In the genomic region with DNA sequence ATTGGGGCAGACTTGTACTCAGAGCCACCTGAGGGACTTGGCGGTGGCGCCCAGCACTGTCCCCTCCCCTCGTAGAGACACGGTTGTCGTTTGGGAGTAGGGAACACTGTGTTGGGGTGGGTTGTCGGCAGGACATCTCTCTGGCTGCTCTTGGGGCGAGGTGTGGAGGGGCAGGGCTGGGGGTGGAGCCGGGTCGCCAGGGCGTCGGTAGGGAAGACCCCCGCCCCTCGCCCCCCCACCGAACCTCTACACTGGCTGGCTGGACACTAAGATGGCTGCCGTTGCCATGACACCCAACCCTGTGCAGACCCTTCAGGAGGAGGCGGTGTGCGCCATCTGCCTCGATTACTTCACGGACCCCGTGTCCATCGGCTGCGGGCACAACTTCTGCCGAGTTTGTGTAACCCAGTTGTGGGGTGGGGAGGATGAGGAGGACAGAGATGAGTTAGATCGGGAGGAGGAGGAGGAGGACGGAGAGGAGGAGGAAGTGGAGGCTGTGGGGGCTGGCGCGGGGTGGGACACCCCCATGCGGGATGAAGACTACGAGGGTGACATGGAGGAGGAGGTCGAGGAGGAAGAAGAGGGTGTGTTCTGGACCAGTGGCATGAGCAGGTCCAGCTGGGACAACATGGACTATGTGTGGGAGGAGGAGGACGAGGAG, we compare ENCODE assay signal across 8 cellular contexts. TPM values are rescaled to one million over a fixed set of nuclear protein-coding genes. Genes with fewer than 3 reads are reported as not detected.
DNase-seq lines count a peak whose midpoint lies in the region; ATAC-seq and TF ChIP-seq lines count a peak whose summit lies in the region.

No MANE protein-coding gene starts in this region.

- peak overlapping the region; percentile 98 for H3K4me3 Mint-ChIP-seq in nephron progenitor cell

- H3K4me3 ChIP-seq in SJSA1 (peak overlapping the region; percentile 75), epithelial cell of esophagus (ENCODE audit: low read length) (peak overlapping the region; percentile 81)

- no peak for ATAC-seq in GM21381 (IDR thresholded peaks at IDR 0.05; ENCODE audit: unreplicated experiment)

- H3K9me3 Mint-ChIP-seq in nephron progenitor cell = peaks cover 6% of the 10 kb centered on the region

- DNase-seq in stimulated activated CD4-positive, alpha-beta T cell treated with anti-CD3 and anti-CD28 coated beads, Interleukin-12 subunit alpha, Interleukin-12 subunit beta, amount 100 ng/mL, for 4 hours = peak; percentile 54
- DNase-seq in stimulated activated CD4-positive, alpha-beta T cell treated with anti-CD3 and anti-CD28 coated beads, Interleukin-4, amount 100 ng/mL, for 4 hours = no peak
- peak in 1 of 2 experiments; percentile 67 for DNase-seq in SJSA1 (ENCODE audit: low read depth in 1 of 2, low spot score in 2 of 2)
- no peak for DNase-seq in epithelial cell of esophagus (ENCODE audit: low read depth)
- peak; percentile 87 for DNase-seq in nephron progenitor cell
- no peak for DNase-seq in SHP77 treated with DMSO at 0.1 percent for 48 hours (lab: John Stamatoyannopoulos, UW)
- DNase-seq in NCI-H2196 treated with DMSO at 0.1 percent for 48 hours (lab: John Stamatoyannopoulos, UW; ENCODE audit: unreplicated experiment) = no peak

- peaks cover 5% of the 10 kb centered on the region for H3K36me3 Mint-ChIP-seq in nephron progenitor cell (ENCODE audit: low read depth)

- peaks cover 21% of the 10 kb centered on the region; the same call in 1 of the 2 replicates for H3K36me3 ChIP-seq in SJSA1

- no peaks in the 10 kb centered on the region for H3K9me3 ChIP-seq in SJSA1 (replicated peaks)

- peaks cover 22% of the 10 kb centered on the region for H3K4me1 Mint-ChIP-seq in nephron progenitor cell

- H3K27me3 Mint-ChIP-seq in nephron progenitor cell (ENCODE audit: low read depth, poor library complexity) = peaks cover 17% of the 10 kb centered on the region

- peaks cover 23% of the 10 kb centered on the region for H3K4me1 ChIP-seq in SJSA1 (replicated peaks)

- no peaks in the 10 kb centered on the region for H3K27me3 ChIP-seq in SJSA1 (replicated peaks)

- H3K27ac ChIP-seq in SJSA1 = peak overlapping the region; percentile 87

- peak overlapping the region; percentile 98 for H3K27ac Mint-ChIP-seq in nephron progenitor cell

- TF ChIP-seq CTCF in epithelial cell of esophagus (IDR thresholded peaks at IDR 0.05; ENCODE audit: insufficient read depth, low read depth, low read length, missing control alignments) = no peak
- TF ChIP-seq CTCF in nephron progenitor cell (IDR thresholded peaks at IDR 0.05) = no peak

RNA-seq across cellular contexts. Expression of a gene that starts 0.8 kb away (rescaled TPM):
- 10.6 and 14.0 TPM in 2 replicates for total RNA-seq in SJSA1 (2014; rRNA removed; shearing (Covaris generic))

RNA-seq across cellular contexts. Expression of a gene that starts 18.9 kb away (rescaled TPM):
- total RNA-seq in SJSA1 (2014; rRNA removed; shearing (Covaris generic)) = 28.0 and 45.2 TPM in 2 replicates

RNA-seq across cellular contexts. Expression of a gene that starts 19.8 kb away (rescaled TPM):
- 2,705 and 2,892 TPM in 2 replicates for total RNA-seq in SJSA1 (2014; rRNA removed; shearing (Covaris generic))

RNA-seq across cellular contexts. Expression of a gene that starts 37.1 kb away (rescaled TPM):
- 2.4 and 5.2 TPM in 2 replicates for total RNA-seq in SJSA1 (2014; rRNA removed; shearing (Covaris generic))

Comparison
In these comparisons a context has a peak if more than half of its experiments do, and no peak if none do; other contexts are left out.
1. DNase-seq: peak in stimulated activated CD4-positive, alpha-beta T cell treated with anti-CD3 and anti-CD28 coated beads, Interleukin-12 subunit alpha, Interleukin-12 subunit beta, amount 100 ng/mL, for 4 hours (single experiment) and nephron progenitor cell (single experiment); none in stimulated activated CD4-positive, alpha-beta T cell treated with anti-CD3 and anti-CD28 coated beads, Interleukin-4, amount 100 ng/mL, for 4 hours (0 of 2), epithelial cell of esophagus (single experiment), SHP77 treated with DMSO at 0.1 percent for 48 hours (single experiment) and NCI-H2196 treated with DMSO at 0.1 percent for 48 hours (single experiment).